In genomic region chr3:53506110-53506762, GRCh38 we compare ENCODE assay signal across 15 cellular contexts. TPM values are rescaled to one million over a fixed set of nuclear protein-coding genes. Genes with fewer than 3 reads are reported as not detected.
DNase-seq lines count a peak whose midpoint lies in the region; ATAC-seq and TF ChIP-seq lines count a peak whose summit lies in the region.
"Had no signal": no experiment of that assay in that cellular context is flagged by ENCODE, and none has a peak within 500 bp of the region (broad histone marks: within the 10 kb centered on the region; RNA-seq: fewer than 3 reads in every experiment).

No MANE protein-coding gene starts in this region.

- no peaks in the 10 kb centered on the region for H3K27me3 Mint-ChIP-seq in progenitor cell of endocrine pancreas

- H3K9me3 Mint-ChIP-seq in progenitor cell of endocrine pancreas (ENCODE audit: low read depth), result no peaks in the 10 kb centered on the region
- H3K9me3 Mint-ChIP-seq: CD4-positive, alpha-beta T cell; HFFc6 had no signal

- no peaks in the 10 kb centered on the region for H3K27me3 ChIP-seq in BLaER1

- no peak overlapping the region for H3K4me3 Mint-ChIP-seq in progenitor cell of endocrine pancreas (ENCODE audit: low read depth)
- H3K4me3 Mint-ChIP-seq: CD4-positive, alpha-beta T cell; HFFc6 had no signal

- no peaks in the 10 kb centered on the region for H4K20me1 ChIP-seq in BLaER1

- no peaks in the 10 kb centered on the region for H3K9me3 ChIP-seq in BLaER1

- ATAC-seq in GM18867 (IDR thresholded peaks at IDR 0.05; ENCODE audit: unreplicated experiment) (no peak), HG02623 (IDR thresholded peaks at IDR 0.05; ENCODE audit: unreplicated experiment) (no peak)

- H3K4me1 Mint-ChIP-seq in progenitor cell of endocrine pancreas (ENCODE audit: low read depth), result peaks cover 26% of the 10 kb centered on the region

- DNase-seq in kidney glomerular epithelial cell (lab: John Stamatoyannopoulos, UW), result peak; percentile 64
- no peak for DNase-seq in progenitor cell of endocrine pancreas (ENCODE audit: low spot score, unreplicated experiment)
- DNase-seq in mesenteric fat pad (ENCODE audit: low spot score), result no peak
- DNase-seq: CD4-positive, alpha-beta T cell; HFFc6; Karpas-422; MM.1S; NCI-H1930; NCI-H2171 treated with DMSO at 0.1 percent for 48 hours; NCI-H510A treated with DMSO at 0.1 percent for 48 hours; SHP77 had no signal

- TF ChIP-seq CTCF in VCaP (conservative IDR thresholded peaks at IDR 0.05) (no peak), progenitor cell of endocrine pancreas (IDR thresholded peaks at IDR 0.05; ENCODE audit: unreplicated experiment) (no peak)

- H3K36me3 ChIP-seq in BLaER1, result no peaks in the 10 kb centered on the region

- H3K27ac ChIP-seq in BLaER1 (no peak overlapping the region), VCaP (peak overlapping the region; percentile 66)

- no peak overlapping the region for H3K4me3 ChIP-seq in BLaER1

- H3K4me2 ChIP-seq in BLaER1, result peak overlapping the region; percentile 13

- H3K27ac Mint-ChIP-seq in progenitor cell of endocrine pancreas, result peak overlapping the region; percentile 3
- H3K27ac Mint-ChIP-seq: CD4-positive, alpha-beta T cell; HFFc6 had no signal

- no peak overlapping the region for H3K9ac ChIP-seq in BLaER1

- no peaks in the 10 kb centered on the region for H3K36me3 Mint-ChIP-seq in progenitor cell of endocrine pancreas (ENCODE audit: insufficient read depth)

- peaks cover 41% of the 10 kb centered on the region for H3K4me1 ChIP-seq in BLaER1

RNA-seq across cellular contexts. Expression of gene CACNA1D, which starts 11.8 kb away (rescaled TPM):
- 6.3 and 8.1 TPM in 2 replicates for total RNA-seq in progenitor cell of endocrine pancreas
- 0.45 TPM for total RNA-seq in mesenteric fat pad
- total RNA-seq: CD4-positive, alpha-beta T cell had no signal
